ENCODE assay signal across 24 cellular contexts in genomic region chr7:108112683-108113082, GRCh38. TPM values are rescaled to one million over a fixed set of nuclear protein-coding genes. Genes with fewer than 3 reads are reported as not detected.
"Had no signal": no experiment of that assay in that cellular context is flagged by ENCODE, and none has a peak within 500 bp of the region (broad histone marks: within the 10 kb centered on the region; RNA-seq: fewer than 3 reads in every experiment).

No MANE protein-coding gene starts in this region.

- H3K4me3 ChIP-seq: mucosa of descending colon, neural progenitor cell, prostate gland, right atrium auricular region, stomach, testis, tibial artery, upper lobe of left lung had no signal

- H3K4me1 ChIP-seq: neural progenitor cell, prostate gland, right atrium auricular region, stomach, testis, tibial artery had no signal

- H3K27me3 ChIP-seq: neural progenitor cell, right atrium auricular region, stomach, testis, tibial artery, upper lobe of left lung had no signal

- FAIRE-seq: endometrium, frontal cortex, keratinocyte, urothelium cell line had no signal

- H3K27ac ChIP-seq: neural progenitor cell, prostate gland, right atrium auricular region, stomach, testis, tibial artery, upper lobe of left lung had no signal

- DNase-seq: cortex of kidney; effector memory CD8-positive, alpha-beta T cell; erythroblast; mesenchymal stem cell; mucosa of descending colon; naive thymus-derived CD4-positive, alpha-beta T cell; stimulated activated CD4-positive, alpha-beta T cell treated with anti-CD3 and anti-CD28 coated beads, Interleukin-2, amount 100 ng/mL, for 24 hours; stimulated activated CD4-positive, alpha-beta T cell treated with anti-CD3 and anti-CD28 coated beads, Interleukin-4, amount 100 ng/mL, for 24 hours; stimulated activated naive CD4-positive, alpha-beta T cell treated with Interleukin-2 at 50 U/mL for 16 hours; stomach; substantia nigra; testis; tibial artery; upper lobe of left lung had no signal

- ATAC-seq: effector memory CD8-positive, alpha-beta T cell; mucosa of descending colon; naive thymus-derived CD4-positive, alpha-beta T cell; sciatic nerve; stimulated activated effector memory CD8-positive, alpha-beta T cell treated with anti-CD3 and anti-CD28 coated beads, Interleukin-12 subunit alpha, Interleukin-12 subunit beta, amount 100 ng/mL, for 72 hours had no signal

- H3K9me3 ChIP-seq: mucosa of descending colon, prostate gland, right atrium auricular region, stomach, testis, tibial artery, upper lobe of left lung had no signal

- H3K36me3 ChIP-seq: neural progenitor cell, prostate gland, right atrium auricular region, stomach, tibial artery, upper lobe of left lung had no signal

RNA-seq across cellular contexts. Expression of gene LAMB4, which starts 17.5 kb away (rescaled TPM):
- total RNA-seq: lung microvascular endothelial cell, right atrium auricular region had no signal
- polyA plus RNA-seq: naive thymus-derived CD4-positive, alpha-beta T cell had no signal
